ENCODE assay signal across 9 cellular contexts in genomic region chr2:96866986-96867755, GRCh38. TPM values are rescaled to one million over a fixed set of nuclear protein-coding genes. Genes with fewer than 3 reads are reported as not detected.
DNase-seq lines count a peak whose midpoint lies in the region; ATAC-seq and TF ChIP-seq lines count a peak whose summit lies in the region.
"Had no signal": no experiment of that assay in that cellular context is flagged by ENCODE, and none has a peak within 500 bp of the region (broad histone marks: within the 10 kb centered on the region; RNA-seq: fewer than 3 reads in every experiment).

No MANE protein-coding gene starts in this region.

- POLR2A ChIA-PET in activated CD4-positive, alpha-beta T cell treated with anti-CD3 and anti-CD28 coated beads, Interleukin-2, amount 10 ng/mL, durations not matched to agents 7 days and 5 days (lab: Charles Lee), result no interaction called here

- peak overlapping the region; percentile 85 for H3K27ac Mint-ChIP-seq in activated CD4-positive, alpha-beta T cell treated with anti-CD3 and anti-CD28 coated beads, Interleukin-2, amount 10 ng/mL, durations not matched to agents 7 days and 5 days

- peaks cover 23% of the 10 kb centered on the region for H3K36me3 Mint-ChIP-seq in activated CD4-positive, alpha-beta T cell treated with anti-CD3 and anti-CD28 coated beads, Interleukin-2, amount 10 ng/mL, durations not matched to agents 7 days and 5 days (ENCODE audit: low read depth)

- peaks cover 44% of the 10 kb centered on the region for H3K4me1 Mint-ChIP-seq in activated CD4-positive, alpha-beta T cell treated with anti-CD3 and anti-CD28 coated beads, Interleukin-2, amount 10 ng/mL, durations not matched to agents 7 days and 5 days

- CTCF ChIA-PET in activated CD4-positive, alpha-beta T cell treated with anti-CD3 and anti-CD28 coated beads, Interleukin-2, amount 10 ng/mL, durations not matched to agents 7 days and 5 days (lab: Charles Lee), result interaction anchor here (1.0 to 4.4 kb wide), 4 partner anchors 10 to 90 kb away, joined by 3 to 39 read pairs (median 5); partner anchors contain the start of gene ANKRD39

- H3K27ac ChIP-seq in adipose tissue (ENCODE audit: low read depth, low read length) (peak overlapping the region; percentile 22), left lung (peak overlapping the region; percentile 89 to 95), thyroid gland (peak overlapping the region in 2 of 3 donors; percentile 92 to 97)

- TF ChIP-seq POLR2A in thyroid gland (IDR thresholded peaks at IDR 0.05), result no peak

- peaks cover 10% of the 10 kb centered on the region for H3K27me3 Mint-ChIP-seq in activated CD4-positive, alpha-beta T cell treated with anti-CD3 and anti-CD28 coated beads, Interleukin-2, amount 10 ng/mL, durations not matched to agents 7 days and 5 days

- peak overlapping the region; percentile 88 to 96 for H3K4me3 ChIP-seq in left lung
- H3K4me3 ChIP-seq in thyroid gland (replicated peaks in 1 of 3), result no peak overlapping the region

- H3K36me3 ChIP-seq in left lung (peaks cover 0 to 34% of the 10 kb centered on the region in 2 donors), thyroid gland (peaks cover 32 to 33% of the 10 kb centered on the region in 2 donors)

- H3K9me3 ChIP-seq in left lung (no peaks in the 10 kb centered on the region), thyroid gland (no peaks in the 10 kb centered on the region)

- peak overlapping the region; percentile 79 for H3K4me3 Mint-ChIP-seq in activated CD4-positive, alpha-beta T cell treated with anti-CD3 and anti-CD28 coated beads, Interleukin-2, amount 10 ng/mL, durations not matched to agents 7 days and 5 days

- TF ChIP-seq CTCF in left lung (IDR thresholded peaks at IDR 0.05) (no peak), thyroid gland (IDR thresholded peaks at IDR 0.05) (no peak)

- 48 to 70% (median 51%) methylated on average over 22 of the region's 22 CpGs for WGBS in adipose tissue, 3 donors
- 69 to 73% methylated on average over 11 to 20 of the region's 22 CpGs for WGBS in thyroid gland, 2 donors

- no peak for ATAC-seq in left lung
- no peak for ATAC-seq in GM19463 (IDR thresholded peaks at IDR 0.05; ENCODE audit: unreplicated experiment)

- H3K4me1 ChIP-seq in left lung (peaks cover 19 to 69% of the 10 kb centered on the region in 2 donors), thyroid gland (peaks cover 11 to 39% of the 10 kb centered on the region in 2 donors)

- intact Hi-C loops in left lung (cut with DNase I) (no loop called here), thyroid gland (cut with DNase I) (no loop called here)

- H3K27me3 ChIP-seq in left lung (peaks cover 0 to 61% of the 10 kb centered on the region in 2 donors), thyroid gland (no peaks in the 10 kb centered on the region)

- no peak for DNase-seq in activated CD4-positive, alpha-beta T cell treated with anti-CD3 and anti-CD28 coated beads, Interleukin-2, amount 10 ng/mL, durations not matched to agents 7 days and 5 days
- DNase-seq in activated CD4-positive, alpha-beta T cell treated with anti-CD3 and anti-CD28 coated beads for 4 hours, result no peak
- DNase-seq in left lung (no peak), thyroid gland (no peak), germinal center (ENCODE audit: low spot score) (no peak), AML-193 (lab: John Stamatoyannopoulos, UW) (no peak)
- DNase-seq: MV-4-11 had no signal

- H3K9me3 Mint-ChIP-seq in activated CD4-positive, alpha-beta T cell treated with anti-CD3 and anti-CD28 coated beads, Interleukin-2, amount 10 ng/mL, durations not matched to agents 7 days and 5 days, result no peaks in the 10 kb centered on the region

RNA-seq across cellular contexts. Expression of gene SEMA4C, which starts 2.7 kb away (rescaled TPM):
- 10 to 100 TPM; 25.5 to 35.4 TPM for total RNA-seq in activated CD4-positive, alpha-beta T cell treated with anti-CD3 and anti-CD28 coated beads, Interleukin-2, amount 10 ng/mL, durations not matched to agents 7 days and 5 days
- polyA plus RNA-seq in adipose tissue, result 10 to 100 TPM in 2 of 3 donors, 1 to 10 TPM in 1; 8.2 to 41.2 (median 30.2) TPM
- total RNA-seq in left lung, result 10 to 100 TPM; 25.9 to 28.6 TPM
- total RNA-seq in thyroid gland, result 10 to 100 TPM; 14.5 to 21.7 (median 19.3) TPM

RNA-seq across cellular contexts. Expression of gene ANKRD39, which starts 9.4 kb away (rescaled TPM):
- 10 to 100 TPM; 32.8 to 35.8 TPM for total RNA-seq in activated CD4-positive, alpha-beta T cell treated with anti-CD3 and anti-CD28 coated beads, Interleukin-2, amount 10 ng/mL, durations not matched to agents 7 days and 5 days
- polyA plus RNA-seq in adipose tissue, result 10 to 100 TPM in 2 of 3 donors, 1 to 10 TPM in 1; 9.4 to 14.5 (median 11.0) TPM
- 10 to 100 TPM; 11.8 to 11.9 TPM for total RNA-seq in left lung
- 10 to 100 TPM; 11.6 to 25.7 (median 14.1) TPM for total RNA-seq in thyroid gland

RNA-seq across cellular contexts. Expression of gene ANKRD23, which starts 23.4 kb away (rescaled TPM):
- 10 to 100 TPM; 17.0 to 17.3 TPM for total RNA-seq in activated CD4-positive, alpha-beta T cell treated with anti-CD3 and anti-CD28 coated beads, Interleukin-2, amount 10 ng/mL, durations not matched to agents 7 days and 5 days
- 1 to 10 TPM in 2 of 3 donors, under 1 TPM in 1; 0.22 to 2.7 (median 1.0) TPM for polyA plus RNA-seq in adipose tissue
- total RNA-seq in left lung (1 to 10 TPM; 3.0 to 3.3 TPM), thyroid gland (1 to 10 TPM; 3.0 to 8.2 (median 3.2) TPM)

RNA-seq across cellular contexts. Expression of gene CNNM3, which starts 51.1 kb away (rescaled TPM):
- 10 to 100 TPM; 31.4 to 41.5 TPM for total RNA-seq in activated CD4-positive, alpha-beta T cell treated with anti-CD3 and anti-CD28 coated beads, Interleukin-2, amount 10 ng/mL, durations not matched to agents 7 days and 5 days
- 10 to 100 TPM in 1 of 3 donors, 1 to 10 TPM in 2; 3.6 to 17.9 (median 8.3) TPM for polyA plus RNA-seq in adipose tissue
- total RNA-seq in left lung (10 to 100 TPM; 24.8 to 29.0 TPM), thyroid gland (10 to 100 TPM; 18.2 to 22.8 (median 20.4) TPM)

Comparison
In these comparisons a context has a peak if more than half of its experiments do, and no peak if none do; other contexts are left out.
1. H3K27ac ChIP-seq: peak in every context shown above with its lines; median percentile 94 in thyroid gland; 92 in left lung; 22 in adipose tissue.
2. H3K4me3 ChIP-seq: peak in left lung (2 of 2); none in thyroid gland (0 of 3).